Comparison of ENCODE assay signal across 17 cellular contexts in genomic region chr10:48779077-48779476, GRCh38.
"Had no signal": no experiment of that assay in that cellular context is flagged by ENCODE, and none has a peak within 500 bp of the region (broad histone marks: within the 10 kb centered on the region; RNA-seq: fewer than 3 reads in every experiment).

No MANE protein-coding gene starts in this region.

- H3K4me1 Mint-ChIP-seq: natural killer cell, neural crest cell had no signal

- H3K4me3 Mint-ChIP-seq: dendritic cell treated with granulocyte-macrophage colony-stimulating factor and Interleukin-4, amounts not matched to agents 40 ng/mL and 50 ng/mL, for 4 days; effector memory CD8-positive, alpha-beta T cell; natural killer cell; neural crest cell had no signal

- H3K4me1 ChIP-seq: suprapubic skin, thyroid gland, upper lobe of right lung had no signal

- H3K36me3 ChIP-seq: ovary, suprapubic skin, thyroid gland, upper lobe of right lung had no signal

- H3K27ac Mint-ChIP-seq: dendritic cell treated with granulocyte-macrophage colony-stimulating factor and Interleukin-4, amounts not matched to agents 40 ng/mL and 50 ng/mL, for 4 days; effector memory CD8-positive, alpha-beta T cell; natural killer cell had no signal

- H3K4me3 ChIP-seq: heart left ventricle, mucosa of descending colon, ovary, suprapubic skin, thyroid gland, upper lobe of right lung had no signal

- H3K9me3 ChIP-seq: heart left ventricle, mucosa of descending colon, ovary, suprapubic skin, thyroid gland, upper lobe of right lung had no signal

- DNase-seq: effector memory CD8-positive, alpha-beta T cell; heart left ventricle; hippocampal formation; left colon; mammary epithelial cell; mucosa of descending colon; natural killer cell; ovary; right cardiac atrium; small intestine; stimulated activated CD4-positive, alpha-beta T cell treated with anti-CD3 and anti-CD28 coated beads, Interleukin-2, amount 100 ng/mL, for 48 hours; stimulated activated naive CD8-positive, alpha-beta T cell treated with anti-CD3 and anti-CD28 coated beads, Interleukin-15, Interleukin-2, amounts not matched to agents 100 U/mL and 50 U/mL, for 24 hours; thyroid gland; upper lobe of right lung had no signal

- H3K36me3 Mint-ChIP-seq: natural killer cell had no signal

- H3K9me3 Mint-ChIP-seq: dendritic cell treated with granulocyte-macrophage colony-stimulating factor and Interleukin-4, amounts not matched to agents 40 ng/mL and 50 ng/mL, for 4 days; effector memory CD8-positive, alpha-beta T cell; natural killer cell; neural crest cell had no signal

- H3K27me3 Mint-ChIP-seq: dendritic cell treated with granulocyte-macrophage colony-stimulating factor and Interleukin-4, amounts not matched to agents 40 ng/mL and 50 ng/mL, for 4 days had no signal

- H3K27ac ChIP-seq: heart left ventricle, ovary, suprapubic skin, thyroid gland, upper lobe of right lung had no signal

- H3K27me3 ChIP-seq: heart left ventricle, ovary, suprapubic skin, thyroid gland, upper lobe of right lung had no signal

- ATAC-seq: effector memory CD8-positive, alpha-beta T cell; heart left ventricle; left colon; mucosa of descending colon; natural killer cell; right cardiac atrium; stimulated activated naive CD8-positive, alpha-beta T cell treated with anti-CD3 and anti-CD28 coated beads, Interleukin-15, Interleukin-2, amounts not matched to agents 100 U/mL and 50 U/mL, for 24 hours; upper lobe of right lung had no signal
